In the genomic region with DNA sequence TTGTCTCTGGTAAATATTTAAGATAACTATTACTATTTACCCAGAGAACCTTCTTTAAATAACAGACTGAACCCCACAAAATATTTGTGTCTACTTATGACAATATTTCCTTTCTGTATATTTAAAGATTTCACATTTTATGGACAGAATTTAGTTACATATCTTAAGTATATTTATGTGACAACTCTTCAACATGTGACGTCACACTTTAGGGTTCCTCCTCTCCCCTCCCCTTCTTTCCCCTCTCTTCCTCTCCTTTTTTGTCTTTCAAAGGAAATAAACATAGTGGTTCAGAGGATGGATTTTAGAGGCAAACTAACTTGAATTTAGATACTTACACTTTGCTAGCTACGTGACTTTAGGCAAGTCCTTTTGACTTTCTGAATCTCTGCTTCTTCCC, we compare ENCODE assay signal across 9 cellular contexts.
"Had no signal": no experiment of that assay in that cellular context is flagged by ENCODE, and none has a peak within 500 bp of the region (broad histone marks: within the 10 kb centered on the region; RNA-seq: fewer than 3 reads in every experiment).

No MANE protein-coding gene starts in this region.

- H3K4me2 ChIP-seq: GM23338 had no signal

- H3K4me3 ChIP-seq: GM23338 had no signal

- H2AFZ ChIP-seq: GM23338 had no signal

- H3K9me3 Mint-ChIP-seq: GM23338, H9, HFFc6 had no signal

- DNase-seq: H9, HCEC 1CT, HFFc6, KG1 had no signal

- H3K27ac Mint-ChIP-seq: GM23338, H9, HFFc6, IgD-negative memory B cell had no signal

- ATAC-seq: GM23338 had no signal

- H3K27me3 Mint-ChIP-seq: IgD-negative memory B cell had no signal

- H3K36me3 Mint-ChIP-seq: IgD-negative memory B cell had no signal

- H3K4me3 Mint-ChIP-seq: GM23338, H9, HFFc6, IgD-negative memory B cell had no signal

- FAIRE-seq: H1, H54, HTR-8/SVneo had no signal

- H3K4me1 Mint-ChIP-seq: IgD-negative memory B cell had no signal
